Comparison of ENCODE assay signal across 8 cellular contexts in genomic region chr12:46367351-46368029, GRCh38. TPM values are rescaled to one million over a fixed set of nuclear protein-coding genes. Genes with fewer than 3 reads are reported as not detected.
DNase-seq lines count a peak whose midpoint lies in the region; ATAC-seq and TF ChIP-seq lines count a peak whose summit lies in the region.

No MANE protein-coding gene starts in this region.

- H3K27me3 Mint-ChIP-seq in CD4-positive, alpha-beta T cell, result peaks cover 7% of the 10 kb centered on the region
- H3K27me3 Mint-ChIP-seq in T-helper 17 cell, result no peaks in the 10 kb centered on the region

- no peak overlapping the region for H3K9ac ChIP-seq in parathyroid adenoma

- H3K4me3 ChIP-seq in epithelial cell of proximal tubule (ENCODE audit: low read depth, low read length), result peak overlapping the region; percentile 90
- no peak overlapping the region for H3K4me3 ChIP-seq in parathyroid adenoma (ENCODE audit: low read depth, low read length)

- intact Hi-C loops in CD4-positive, alpha-beta T cell (cut with DNase I, micrococcal nuclease), result loop anchor here in 1 of 2 experiments (5.0 to 10.0 kb wide), 2 partner anchors 100 to 383 kb away; partner anchors contain the start of gene SLC38A1

- no peaks in the 10 kb centered on the region for H3K9me3 Mint-ChIP-seq in CD4-positive, alpha-beta T cell

- ATAC-seq in CD4-positive, alpha-beta T cell (ENCODE audit: poor library complexity), result no peak
- ATAC-seq in T-helper 17 cell, result no peak
- ATAC-seq in HG03135 (IDR thresholded peaks at IDR 0.05; ENCODE audit: unreplicated experiment), result no peak
- ATAC-seq in GM19328 (IDR thresholded peaks at IDR 0.05; ENCODE audit: unreplicated experiment), result no peak

- no peaks in the 10 kb centered on the region for H3K36me3 ChIP-seq in parathyroid adenoma (ENCODE audit: control insufficient read depth, insufficient read depth, low read length)

- peaks cover 88% of the 10 kb centered on the region for H3K4me1 Mint-ChIP-seq in CD4-positive, alpha-beta T cell (ENCODE audit: low read depth)
- peaks cover 46% of the 10 kb centered on the region for H3K4me1 Mint-ChIP-seq in T-helper 17 cell

- H3K27ac ChIP-seq in CD4-positive, alpha-beta T cell (ENCODE audit: low read depth, low read length), result no peak overlapping the region
- peak overlapping the region; percentile 13 for H3K27ac ChIP-seq in parathyroid adenoma

- H2AFZ ChIP-seq in parathyroid adenoma, result no peak overlapping the region

- peaks cover 17% of the 10 kb centered on the region for H3K79me2 ChIP-seq in parathyroid adenoma

- H3K4me2 ChIP-seq in parathyroid adenoma (ENCODE audit: low read length), result no peak overlapping the region

- TF ChIP-seq CTCF in CD4-positive, alpha-beta T cell (IDR thresholded peaks at IDR 0.05), result no peak
- TF ChIP-seq CTCF in epithelial cell of proximal tubule (conservative IDR thresholded peaks at IDR 0.05; ENCODE audit: low read depth, low read length) (no peak), parathyroid adenoma (IDR thresholded peaks at IDR 0.05) (no peak)

- CTCF ChIA-PET in CD4-positive, alpha-beta T cell (lab: Charles Lee), result interaction anchor here (1.6 kb wide), 1 partner anchor 17 kb away, joined by 5 read pairs; no protein-coding TSS in a partner anchor

- POLR2A ChIA-PET in CD4-positive, alpha-beta T cell (lab: Charles Lee), result interaction anchor here (0.7 to 4.0 kb wide), 4 partner anchors 11 to 1100 kb away, joined by 3 to 19 read pairs (median 6); partner anchors contain the start of gene SLC38A1

- peak overlapping the region; percentile 66 for H3K4me3 Mint-ChIP-seq in CD4-positive, alpha-beta T cell
- H3K4me3 Mint-ChIP-seq in T-helper 17 cell, result peak overlapping the region; percentile 49

- peaks cover 40% of the 10 kb centered on the region for H3K4me1 ChIP-seq in parathyroid adenoma

- H3K9me3 ChIP-seq in CD4-positive, alpha-beta T cell (ENCODE audit: control insufficient read depth, low read length), result no peaks in the 10 kb centered on the region
- H3K9me3 ChIP-seq in T-helper 17 cell (ENCODE audit: control insufficient read depth, low read length, poor library complexity, severe bottlenecking), result no peaks in the 10 kb centered on the region
- no peaks in the 10 kb centered on the region for H3K9me3 ChIP-seq in parathyroid adenoma (ENCODE audit: control insufficient read depth, low read length)

- no peak for DNase-seq in CD4-positive, alpha-beta T cell
- DNase-seq in T-helper 17 cell (no peak), epithelial cell of proximal tubule (ENCODE audit: low read depth) (no peak), NCI-H446 (lab: John Stamatoyannopoulos, UW) (no peak), HPDE6-E6E7 (ENCODE audit: extremely low spot score) (no peak)

- H3K27me3 ChIP-seq in CD4-positive, alpha-beta T cell (ENCODE audit: control insufficient read depth, insufficient read depth, low read length), result no peaks in the 10 kb centered on the region
- no peaks in the 10 kb centered on the region for H3K27me3 ChIP-seq in parathyroid adenoma (ENCODE audit: control insufficient read depth, insufficient read depth, low read length)

- peaks cover 98% of the 10 kb centered on the region for H3K36me3 Mint-ChIP-seq in CD4-positive, alpha-beta T cell (ENCODE audit: low read depth)
- peaks cover 4% of the 10 kb centered on the region for H3K36me3 Mint-ChIP-seq in T-helper 17 cell (ENCODE audit: low read depth)

- peak overlapping the region; percentile 99 for H3K27ac Mint-ChIP-seq in CD4-positive, alpha-beta T cell
- H3K27ac Mint-ChIP-seq in T-helper 17 cell, result peak overlapping the region; percentile 90

RNA-seq across cellular contexts. Expression of gene SLC38A2, which starts 5.1 kb away (rescaled TPM):
- 100 to 1,000 TPM; 213 to 222 TPM for total RNA-seq in CD4-positive, alpha-beta T cell
- total RNA-seq in T-helper 17 cell, result 100 to 1,000 TPM; 124 to 173 TPM
- total RNA-seq in epithelial cell of proximal tubule, result 149 and 163 TPM in 2 replicates
